ENCODE assay signal across 20 cellular contexts in genomic region chr10:69838418-69838817, GRCh38. TPM values are rescaled to one million over a fixed set of nuclear protein-coding genes. Genes with fewer than 3 reads are reported as not detected.
"Had no signal": no experiment of that assay in that cellular context is flagged by ENCODE, and none has a peak within 500 bp of the region (broad histone marks: within the 10 kb centered on the region; RNA-seq: fewer than 3 reads in every experiment).

No MANE protein-coding gene starts in this region.

- H3K9ac ChIP-seq: parathyroid adenoma had no signal

- H3K4me3 ChIP-seq: esophagus muscularis mucosa, heart right ventricle, lower lobe of right lung, right atrium auricular region, suprapubic skin, tibial artery had no signal

- H3K27ac ChIP-seq: esophagus muscularis mucosa, foreskin keratinocyte, heart right ventricle, lower lobe of right lung, parathyroid adenoma, suprapubic skin, tibial artery had no signal

- H3K79me2 ChIP-seq: parathyroid adenoma had no signal

- H3K4me1 ChIP-seq: foreskin keratinocyte, lower lobe of right lung, parathyroid adenoma, suprapubic skin had no signal

- H3K36me3 ChIP-seq: esophagus muscularis mucosa, heart right ventricle, lower lobe of right lung, right atrium auricular region, suprapubic skin, tibial artery had no signal

- DNase-seq: activated CD4-positive, alpha-beta T cell treated with anti-CD3 and anti-CD28 coated beads for 36 hours; activated CD4-positive, CD25-positive, alpha-beta regulatory T cell; activated CD8-positive, alpha-beta memory T cell treated with anti-CD3 and anti-CD28 coated beads, Interleukin-2, amount 10 ng/mL, durations not matched to agents 7 days and 5 days; activated CD8-positive, alpha-beta T cell treated with anti-CD3 and anti-CD28 coated beads, Interleukin-2, amount 10 ng/mL, durations not matched to agents 7 days and 5 days; activated naive CD4-positive, alpha-beta T cell; activated T-cell treated with anti-CD3 and anti-CD28 coated beads, Interleukin-2, amount 50 U/mL, for 72 hours; anterior cingulate cortex; cortex of kidney; foreskin keratinocyte; heart right ventricle; lower lobe of right lung; nucleus accumbens; stimulated activated naive CD4-positive, alpha-beta T cell; tibial artery had no signal

- ATAC-seq: activated CD4-positive, alpha-beta T cell treated with anti-CD3 and anti-CD28 coated beads for 36 hours; activated CD8-positive, alpha-beta memory T cell treated with anti-CD3 and anti-CD28 coated beads, Interleukin-2, amount 10 ng/mL, durations not matched to agents 7 days and 5 days; activated CD8-positive, alpha-beta T cell treated with anti-CD3 and anti-CD28 coated beads, Interleukin-2, amount 10 ng/mL, durations not matched to agents 7 days and 5 days; activated T-cell treated with anti-CD3 and anti-CD28 coated beads, Interleukin-2, amount 50 U/mL, for 72 hours; foreskin keratinocyte; heart right ventricle; lower lobe of right lung had no signal

- H3K9me3 ChIP-seq: esophagus muscularis mucosa, heart right ventricle, lower lobe of right lung, right atrium auricular region, suprapubic skin, tibial artery had no signal

- H2AFZ ChIP-seq: parathyroid adenoma had no signal

- H3K27me3 ChIP-seq: esophagus muscularis mucosa, right atrium auricular region, tibial artery had no signal

RNA-seq across cellular contexts. Expression of gene COL13A1, which starts 36.7 kb away (rescaled TPM):
- total RNA-seq: activated CD4-positive, alpha-beta T cell treated with anti-CD3 and anti-CD28 coated beads for 36 hours; activated CD8-positive, alpha-beta memory T cell treated with anti-CD3 and anti-CD28 coated beads, Interleukin-2, amount 10 ng/mL, durations not matched to agents 7 days and 5 days; activated CD8-positive, alpha-beta T cell treated with anti-CD3 and anti-CD28 coated beads, Interleukin-2, amount 10 ng/mL, durations not matched to agents 7 days and 5 days; activated T-cell treated with anti-CD3 and anti-CD28 coated beads, Interleukin-2, amount 50 U/mL, for 72 hours; mesenteric fat pad; T-helper 1 cell treated with Interleukin-12 subunit alpha and Interleukin-12 subunit beta and Interleukin-4 antibody, amounts not matched to agents 30 ng/mL and 1 ng/mL, for 36 hours had no signal
